In the genomic region with DNA sequence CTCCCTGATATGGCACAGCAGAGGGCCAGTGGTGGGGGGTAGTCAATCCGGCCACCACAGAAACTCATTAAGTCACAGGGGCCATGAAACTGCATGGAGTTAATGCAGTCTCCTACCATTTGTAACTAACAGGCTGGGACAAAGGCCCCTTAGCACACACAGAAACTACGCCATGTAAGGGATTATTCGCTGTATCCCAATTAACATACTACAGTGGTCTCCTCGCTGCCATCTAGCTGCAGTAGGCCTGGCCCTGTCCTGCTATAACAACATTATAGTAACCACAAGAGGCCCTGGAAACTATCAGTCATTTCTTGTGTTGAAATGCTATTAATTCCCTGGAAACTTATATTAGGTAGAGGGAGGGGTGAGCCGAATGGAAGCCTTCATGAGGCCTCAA, we compare ENCODE assay signal across 20 cellular contexts.
DNase-seq lines count a peak whose midpoint lies in the region; TF ChIP-seq lines count a peak whose summit lies in the region.
"Had no signal": no experiment of that assay in that cellular context is flagged by ENCODE, and none has a peak within 500 bp of the region (broad histone marks: within the 10 kb centered on the region; RNA-seq: fewer than 3 reads in every experiment).

No MANE protein-coding gene starts in this region.

- WGBS in SK-N-SH (ENCODE audit: low lambda C conversion rate): 77% methylated on average over 5 of the region's 5 CpGs
- WGBS in mesenchymal stem cell: 90% methylated on average over 4 of the region's 5 CpGs

- H3K79me1 ChIP-seq in mesenchymal stem cell (replicated peaks; ENCODE audit: low read length, poor library complexity, severe bottlenecking): no peaks in the 10 kb centered on the region

- H4K91ac ChIP-seq in mesenchymal stem cell (ENCODE audit: low read length): no peak overlapping the region

- intact Hi-C loops in activated CD4-positive, alpha-beta memory T cell treated with anti-CD3 and anti-CD28 coated beads for 36 hours (cut with micrococcal nuclease): no loop called here

- H2AFZ ChIP-seq in SK-N-SH (ENCODE audit: low read depth) (no peak overlapping the region), mesenchymal stem cell (ENCODE audit: low read depth, low read length) (no peak overlapping the region)

- no peak overlapping the region for H2BK12ac ChIP-seq in mesenchymal stem cell (ENCODE audit: low read length in 2 of 2)

- H2AK5ac ChIP-seq in mesenchymal stem cell (ENCODE audit: low read length, severe bottlenecking): no peak overlapping the region

- DNase-seq in H7 (peak; percentile 2), SK-N-SH (no peak), epithelial cell of proximal tubule (ENCODE audit: low read depth) (no peak), mesenchymal stem cell (no peak), SJCRH30 (no peak), DMS79 (lab: John Stamatoyannopoulos, UW) (no peak)
- DNase-seq in activated CD4-positive, alpha-beta memory T cell treated with anti-CD3 and anti-CD28 coated beads for 36 hours: no peak
- no peak for DNase-seq in activated naive CD4-positive, alpha-beta T cell treated with anti-CD3 and anti-CD28 coated beads, Interleukin-2, amount 10 ng/mL, durations not matched to agents 7 days and 5 days
- DNase-seq: activated naive CD8-positive, alpha-beta T cell treated with anti-CD3 and anti-CD28 coated beads, Interleukin-2, amount 10 ng/mL, durations not matched to agents 7 days and 5 days; CD4-positive, CD25-positive, alpha-beta regulatory T cell; DMS153; dorsolateral prefrontal cortex; lower lobe of right lung; NCI-H1105; NCI-H524 treated with DMSO at 0.1 percent for 48 hours; SHP77 treated with DMSO at 0.1 percent for 48 hours; T-helper 17 cell had no signal

- H3K4me3 Mint-ChIP-seq in activated CD4-positive, alpha-beta memory T cell treated with anti-CD3 and anti-CD28 coated beads for 36 hours: no peak overlapping the region
- H3K4me3 Mint-ChIP-seq in activated naive CD4-positive, alpha-beta T cell treated with anti-CD3 and anti-CD28 coated beads, Interleukin-2, amount 10 ng/mL, durations not matched to agents 7 days and 5 days: no peak overlapping the region
- H3K4me3 Mint-ChIP-seq: activated naive CD8-positive, alpha-beta T cell treated with anti-CD3 and anti-CD28 coated beads, Interleukin-2, amount 10 ng/mL, durations not matched to agents 7 days and 5 days; CD4-positive, CD25-positive, alpha-beta regulatory T cell; stimulated activated memory B cell treated with anti-CD40 and anti-IgM and Interleukin-4, amounts not matched to agents 10 μg/mL and 1 μg/mL and 100 μg/mL, for 72 hours; T-helper 17 cell had no signal

- H2BK120ac ChIP-seq in mesenchymal stem cell (ENCODE audit: low read depth, low read length): no peak overlapping the region

- H3K36me3 Mint-ChIP-seq in activated CD4-positive, alpha-beta memory T cell treated with anti-CD3 and anti-CD28 coated beads for 36 hours: no peaks in the 10 kb centered on the region
- H3K36me3 Mint-ChIP-seq in activated naive CD4-positive, alpha-beta T cell treated with anti-CD3 and anti-CD28 coated beads, Interleukin-2, amount 10 ng/mL, durations not matched to agents 7 days and 5 days: no peaks in the 10 kb centered on the region
- H3K36me3 Mint-ChIP-seq: activated naive CD8-positive, alpha-beta T cell treated with anti-CD3 and anti-CD28 coated beads, Interleukin-2, amount 10 ng/mL, durations not matched to agents 7 days and 5 days; CD4-positive, CD25-positive, alpha-beta regulatory T cell; stimulated activated memory B cell treated with anti-CD40 and anti-IgM and Interleukin-4, amounts not matched to agents 10 μg/mL and 1 μg/mL and 100 μg/mL, for 72 hours had no signal

- no peaks in the 10 kb centered on the region for H3K9me3 Mint-ChIP-seq in activated CD4-positive, alpha-beta memory T cell treated with anti-CD3 and anti-CD28 coated beads for 36 hours
- H3K9me3 Mint-ChIP-seq in activated naive CD4-positive, alpha-beta T cell treated with anti-CD3 and anti-CD28 coated beads, Interleukin-2, amount 10 ng/mL, durations not matched to agents 7 days and 5 days: no peaks in the 10 kb centered on the region
- H3K9me3 Mint-ChIP-seq: activated naive CD8-positive, alpha-beta T cell treated with anti-CD3 and anti-CD28 coated beads, Interleukin-2, amount 10 ng/mL, durations not matched to agents 7 days and 5 days had no signal

- peaks cover 4% of the 10 kb centered on the region for H3K27me3 Mint-ChIP-seq in activated CD4-positive, alpha-beta memory T cell treated with anti-CD3 and anti-CD28 coated beads for 36 hours
- no peaks in the 10 kb centered on the region for H3K27me3 Mint-ChIP-seq in activated naive CD4-positive, alpha-beta T cell treated with anti-CD3 and anti-CD28 coated beads, Interleukin-2, amount 10 ng/mL, durations not matched to agents 7 days and 5 days
- H3K27me3 Mint-ChIP-seq: stimulated activated memory B cell treated with anti-CD40 and anti-IgM and Interleukin-4, amounts not matched to agents 10 μg/mL and 1 μg/mL and 100 μg/mL, for 72 hours had no signal

- H3K27ac ChIP-seq in SK-N-SH (ENCODE audit: low read depth in 2 of 2, low read length in 1 of 2) (no peak overlapping the region), mesenchymal stem cell (ENCODE audit: low read length, poor library complexity, severe bottlenecking) (no peak overlapping the region), SJCRH30 (no peak overlapping the region)
- H3K27ac ChIP-seq: dorsolateral prefrontal cortex, epithelial cell of prostate, lower lobe of right lung, thoracic aorta had no signal

- peak overlapping the region; percentile 63 for H2BK15ac ChIP-seq in mesenchymal stem cell (ENCODE audit: low read depth, poor library complexity, severe bottlenecking)

- H4K20me1 ChIP-seq in SK-N-SH (ENCODE audit: insufficient read depth): no peaks in the 10 kb centered on the region

- POLR2A ChIA-PET in SK-N-SH (lab: Yijun Ruan, JAX): no interaction called here
- POLR2A ChIA-PET in activated CD4-positive, alpha-beta memory T cell treated with anti-CD3 and anti-CD28 coated beads for 36 hours (lab: Charles Lee): no interaction called here

- no peaks in the 10 kb centered on the region for H3K4me1 Mint-ChIP-seq in activated CD4-positive, alpha-beta memory T cell treated with anti-CD3 and anti-CD28 coated beads for 36 hours (ENCODE audit: low read depth)
- H3K4me1 Mint-ChIP-seq in activated naive CD4-positive, alpha-beta T cell treated with anti-CD3 and anti-CD28 coated beads, Interleukin-2, amount 10 ng/mL, durations not matched to agents 7 days and 5 days: no peaks in the 10 kb centered on the region
- H3K4me1 Mint-ChIP-seq: activated naive CD8-positive, alpha-beta T cell treated with anti-CD3 and anti-CD28 coated beads, Interleukin-2, amount 10 ng/mL, durations not matched to agents 7 days and 5 days; CD4-positive, CD25-positive, alpha-beta regulatory T cell; stimulated activated memory B cell treated with anti-CD40 and anti-IgM and Interleukin-4, amounts not matched to agents 10 μg/mL and 1 μg/mL and 100 μg/mL, for 72 hours; T-helper 17 cell had no signal

- H3K27me3 ChIP-seq in H7 (ENCODE audit: control insufficient read depth, insufficient read depth, low read length) (no peaks in the 10 kb centered on the region), SK-N-SH (ENCODE audit: insufficient read depth) (no peaks in the 10 kb centered on the region), mesenchymal stem cell (ENCODE audit: control insufficient read depth in 1 of 2, insufficient read depth in 1 of 2, low read length in 2 of 2) (no peaks in the 10 kb centered on the region), SJCRH30 (no peaks in the 10 kb centered on the region)
- H3K27me3 ChIP-seq: dorsolateral prefrontal cortex had no signal

- no peak overlapping the region for H3K23ac ChIP-seq in mesenchymal stem cell (ENCODE audit: low read length in 2 of 2)

- H3K4me1 ChIP-seq in SK-N-SH (ENCODE audit: control insufficient read depth in 1 of 2, insufficient read depth in 2 of 2, low read depth in 1 of 2, low read length in 1 of 2): 0 out of 4 replicates have a peak, but pooled peaks cover 0 to 7% of the 10 kb centered on the region in 2 experiments
- peaks cover 2% of the 10 kb centered on the region for H3K4me1 ChIP-seq in mesenchymal stem cell (ENCODE audit: control insufficient read depth, insufficient read depth, low read depth, low read length)
- H3K4me1 ChIP-seq in SJCRH30: peaks cover 4% of the 10 kb centered on the region; the same call in 1 of the 2 replicates
- H3K4me1 ChIP-seq: lower lobe of right lung had no signal

- H4K8ac ChIP-seq in mesenchymal stem cell (ENCODE audit: low read length): no peak overlapping the region

- H3K27ac Mint-ChIP-seq in activated CD4-positive, alpha-beta memory T cell treated with anti-CD3 and anti-CD28 coated beads for 36 hours: no peak overlapping the region
- H3K27ac Mint-ChIP-seq in activated naive CD4-positive, alpha-beta T cell treated with anti-CD3 and anti-CD28 coated beads, Interleukin-2, amount 10 ng/mL, durations not matched to agents 7 days and 5 days: no peak overlapping the region
- H3K27ac Mint-ChIP-seq: activated naive CD8-positive, alpha-beta T cell treated with anti-CD3 and anti-CD28 coated beads, Interleukin-2, amount 10 ng/mL, durations not matched to agents 7 days and 5 days; CD4-positive, CD25-positive, alpha-beta regulatory T cell; stimulated activated memory B cell treated with anti-CD40 and anti-IgM and Interleukin-4, amounts not matched to agents 10 μg/mL and 1 μg/mL and 100 μg/mL, for 72 hours; T-helper 17 cell had no signal

- H3K14ac ChIP-seq in mesenchymal stem cell (ENCODE audit: low read length in 2 of 2): no peak overlapping the region

- no peak for TF ChIP-seq RAD21 in SK-N-SH (IDR thresholded peaks at IDR 0.05; ENCODE audit: low read length)

- no peaks in the 10 kb centered on the region for H3K79me2 ChIP-seq in SK-N-SH (ENCODE audit: insufficient read depth)

- no peak overlapping the region for H2BK5ac ChIP-seq in mesenchymal stem cell (ENCODE audit: low read depth, low read length, poor library complexity, severe bottlenecking)

- H3K9me2 ChIP-seq in SK-N-SH: no peaks in the 10 kb centered on the region

- no peak overlapping the region for H3K18ac ChIP-seq in mesenchymal stem cell (ENCODE audit: low read depth in 1 of 2, low read length in 2 of 2)

- H3K4me2 ChIP-seq in SK-N-SH (no peak overlapping the region), mesenchymal stem cell (ENCODE audit: low read length, poor library complexity, severe bottlenecking) (no peak overlapping the region)

- no peak overlapping the region for H3K9ac ChIP-seq in SK-N-SH
- H3K9ac ChIP-seq in mesenchymal stem cell (ENCODE audit: low read length): no peak overlapping the region

- H3K36me3 ChIP-seq in H7 (replicated peaks; ENCODE audit: control insufficient read depth, insufficient read depth, low read length) (no peaks in the 10 kb centered on the region), SK-N-SH (replicated peaks in 1 of 2; ENCODE audit: control insufficient read depth in 1 of 2, insufficient read depth in 2 of 2, low read length in 1 of 2) (no peaks in the 10 kb centered on the region), mesenchymal stem cell (ENCODE audit: control insufficient read depth in 1 of 2, insufficient read depth in 2 of 2, low read depth in 1 of 2, low read length in 2 of 2) (no peaks in the 10 kb centered on the region), SJCRH30 (no peaks in the 10 kb centered on the region)
- H3K36me3 ChIP-seq: lower lobe of right lung, thoracic aorta had no signal

- TF ChIP-seq CTCF in SK-N-SH (IDR thresholded peaks at IDR 0.05) (peak; percentile 24; the same call in 1 of the 2 replicates), epithelial cell of proximal tubule (conservative IDR thresholded peaks at IDR 0.05; ENCODE audit: low read depth, low read length) (peak; percentile 33)

- no peaks in the 10 kb centered on the region for H3F3A ChIP-seq in SK-N-SH (replicated peaks; ENCODE audit: insufficient read depth)

- CTCF ChIA-PET in SK-N-SH (lab: Yijun Ruan, JAX): no interaction called here
- CTCF ChIA-PET in activated CD4-positive, alpha-beta memory T cell treated with anti-CD3 and anti-CD28 coated beads for 36 hours (lab: Charles Lee): no interaction called here
- CTCF ChIA-PET in activated naive CD4-positive, alpha-beta T cell treated with anti-CD3 and anti-CD28 coated beads, Interleukin-2, amount 10 ng/mL, durations not matched to agents 7 days and 5 days (lab: Charles Lee): no interaction called here

- no peak overlapping the region for H3K4ac ChIP-seq in mesenchymal stem cell (ENCODE audit: low read depth in 1 of 2, low read length in 2 of 2)

- H3K9me3 ChIP-seq in SK-N-SH: no peaks in the 10 kb centered on the region
- H3K9me3 ChIP-seq in mesenchymal stem cell (ENCODE audit: control insufficient read depth, low read length): no peaks in the 10 kb centered on the region
- no peaks in the 10 kb centered on the region for H3K9me3 ChIP-seq in SJCRH30 (replicated peaks)
- H3K9me3 ChIP-seq: lower lobe of right lung, thoracic aorta had no signal

- no peak for TF ChIP-seq EP300 in SK-N-SH (IDR thresholded peaks at IDR 0.05; ENCODE audit: borderline replicate concordance in 1 of 2, low read depth in 1 of 2, low read length in 1 of 2)

- H3K4me3 ChIP-seq in H7 (ENCODE audit: insufficient read depth, low read depth, low read length): no peak overlapping the region
- no peak overlapping the region for H3K4me3 ChIP-seq in SK-N-SH (ENCODE audit: low read depth in 2 of 2, low read length in 1 of 2)
- H3K4me3 ChIP-seq in epithelial cell of proximal tubule (ENCODE audit: low read depth, low read length): no peak overlapping the region
- no peak overlapping the region for H3K4me3 ChIP-seq in mesenchymal stem cell (ENCODE audit: insufficient read depth in 1 of 2, low read depth in 1 of 2, low read length in 2 of 2)
- no peak overlapping the region for H3K4me3 ChIP-seq in SJCRH30
- H3K4me3 ChIP-seq: dorsolateral prefrontal cortex, lower lobe of right lung, thoracic aorta had no signal
